In genomic region chr6:108627692-108628565, GRCh38 we compare ENCODE assay signal across 1 cellular context.
TF ChIP-seq lines count a peak whose summit lies in the region.

No MANE protein-coding gene starts in this region.

TF ChIP-seq in GM23338, 12 proteins besides CTCF, POLR2A, EP300 and RAD21 (continued from another document):
- TF ChIP-seq ZNF462 (CRISPR knock-in tag; IDR thresholded peaks at IDR 0.05) (no peak), ZNF114 (CRISPR knock-in tag; IDR thresholded peaks at IDR 0.05) (no peak), EZH2phosphoT487 (IDR thresholded peaks at IDR 0.05; ENCODE audit: unreplicated experiment) (no peak), REST (IDR thresholded peaks at IDR 0.05; ENCODE audit: unreplicated experiment) (no peak), NANOG (IDR thresholded peaks at IDR 0.05; ENCODE audit: borderline replicate concordance) (no peak), ZNF331 (CRISPR knock-in tag; IDR thresholded peaks at IDR 0.05; ENCODE audit: low read depth) (no peak), JUNB (IDR thresholded peaks at IDR 0.05; ENCODE audit: unreplicated experiment) (no peak), STAT1 (IDR thresholded peaks at IDR 0.05; ENCODE audit: unreplicated experiment) (no peak)
